ENCODE assay signal across 27 cellular contexts in the genomic region with DNA sequence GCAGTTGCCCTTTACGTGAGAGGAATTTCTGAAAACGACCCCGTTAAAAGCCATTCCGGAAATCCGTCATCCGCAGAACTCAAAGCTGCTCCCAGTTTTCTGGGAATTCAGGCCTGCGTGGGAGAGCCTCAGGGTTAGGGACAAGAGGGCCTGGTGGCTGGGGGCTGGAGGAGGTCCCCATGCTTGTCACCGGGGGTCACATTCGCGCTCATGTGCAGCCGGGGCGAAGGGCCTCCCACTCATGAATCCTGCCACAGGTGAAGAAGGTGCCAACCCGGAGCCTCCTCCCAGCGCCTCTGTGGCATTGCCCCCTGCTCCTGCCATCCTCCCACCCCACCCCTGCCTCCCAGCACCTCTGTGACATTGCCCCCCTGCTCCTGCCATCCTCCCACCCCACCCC.
"Had no signal": no experiment of that assay in that cellular context is flagged by ENCODE, and none has a peak within 500 bp of the region (broad histone marks: within the 10 kb centered on the region; RNA-seq: fewer than 3 reads in every experiment).

No MANE protein-coding gene starts in this region.

- H3K9me3 ChIP-seq: lower lobe of right lung, pancreas, psoas muscle, right lobe of liver, testis, thyroid gland, uterus had no signal

- H3K4me3 ChIP-seq: lower lobe of right lung, pancreas, psoas muscle, right lobe of liver, smooth muscle cell, testis, thyroid gland, uterus had no signal

- H3K36me3 Mint-ChIP-seq: naive thymus-derived CD8-positive, alpha-beta T cell; stimulated activated memory B cell treated with anti-CD40 and anti-IgM and Interleukin-4, amounts not matched to agents 10 μg/mL and 1 μg/mL and 100 μg/mL, for 72 hours; type B pancreatic cell had no signal

- H3K4me2 ChIP-seq: smooth muscle cell had no signal

- H3K4me1 Mint-ChIP-seq: stimulated activated naive CD8-positive, alpha-beta T cell treated with anti-CD3 and anti-CD28 coated beads, Interleukin-15, amount 100 ng/mL, for 72 hours had no signal

- H3K36me3 ChIP-seq: lower lobe of right lung, pancreas, right lobe of liver, thyroid gland, uterus had no signal

- H3K9me3 Mint-ChIP-seq: naive thymus-derived CD8-positive, alpha-beta T cell; nephron; stimulated activated memory B cell treated with anti-CD40 and anti-IgM and Interleukin-4, amounts not matched to agents 10 μg/mL and 1 μg/mL and 100 μg/mL, for 72 hours; stimulated activated naive CD8-positive, alpha-beta T cell treated with anti-CD3 and anti-CD28 coated beads, Interleukin-15, amount 100 ng/mL, for 72 hours; type B pancreatic cell had no signal

- H3K27ac Mint-ChIP-seq: stimulated activated memory B cell treated with anti-CD40 and anti-IgM and Interleukin-4, amounts not matched to agents 10 μg/mL and 1 μg/mL and 100 μg/mL, for 72 hours; type B pancreatic cell had no signal

- DNase-seq: hippocampal formation; kidney glomerular epithelial cell; left cardiac atrium; lower lobe of right lung; mammary epithelial cell; mesenchymal stem cell; naive thymus-derived CD8-positive, alpha-beta T cell; nucleus accumbens; pancreas; posterior cingulate gyrus; psoas muscle; right lobe of liver; stimulated activated CD4-positive, alpha-beta T cell treated with anti-CD3 and anti-CD28 coated beads, Interleukin-1b, Interleukin-23, amount 100 ng/mL, for 48 hours; stimulated activated CD4-positive, alpha-beta T cell treated with anti-CD3 and anti-CD28 coated beads, Interleukin-2, amount 100 ng/mL, for 48 hours; stimulated activated CD4-positive, alpha-beta T cell treated with anti-CD3 and anti-CD28 coated beads, Interleukin-4, amount 100 ng/mL, for 4 hours; stimulated activated CD8-positive, alpha-beta memory T cell treated with anti-CD3 and anti-CD28 coated beads, Interleukin-4, amount 100 ng/mL, for 48 hours; stimulated activated naive CD4-positive, alpha-beta T cell treated with Interleukin-2 at 50 U/mL for 16 hours; stimulated activated naive CD8-positive, alpha-beta T cell treated with anti-CD3 and anti-CD28 coated beads, Interleukin-15, amount 100 ng/mL, for 72 hours; substantia nigra; testis; thyroid gland; uterus had no signal

- ATAC-seq: left cardiac atrium; left lobe of liver; lower lobe of right lung; naive thymus-derived CD8-positive, alpha-beta T cell; pancreas; psoas muscle; right lobe of liver; stimulated activated memory B cell treated with anti-CD40 and anti-IgM and Interleukin-4, amounts not matched to agents 10 μg/mL and 1 μg/mL and 100 μg/mL, for 72 hours; stimulated activated naive CD8-positive, alpha-beta T cell treated with anti-CD3 and anti-CD28 coated beads, Interleukin-15, amount 100 ng/mL, for 72 hours had no signal

- H3K27me3 ChIP-seq: pancreas, right lobe of liver, testis, thyroid gland, uterus had no signal

- H3K27ac ChIP-seq: lower lobe of right lung, psoas muscle, right lobe of liver, testis, thyroid gland, uterus had no signal

- H3K4me3 Mint-ChIP-seq: naive thymus-derived CD8-positive, alpha-beta T cell; stimulated activated memory B cell treated with anti-CD40 and anti-IgM and Interleukin-4, amounts not matched to agents 10 μg/mL and 1 μg/mL and 100 μg/mL, for 72 hours; stimulated activated naive CD8-positive, alpha-beta T cell treated with anti-CD3 and anti-CD28 coated beads, Interleukin-15, amount 100 ng/mL, for 72 hours had no signal
